In genomic region chr6:98669371-98669770, GRCh38 we compare ENCODE assay signal across 16 cellular contexts.
"Had no signal": no experiment of that assay in that cellular context is flagged by ENCODE, and none has a peak within 500 bp of the region (broad histone marks: within the 10 kb centered on the region; RNA-seq: fewer than 3 reads in every experiment).

No MANE protein-coding gene starts in this region.

- FAIRE-seq: keratinocyte had no signal

- H3K27me3 ChIP-seq: adrenal gland, heart left ventricle, thyroid gland, vagina had no signal

- H3K36me3 ChIP-seq: adrenal gland, heart left ventricle, left ventricle myocardium inferior, thyroid gland, vagina had no signal

- H3K4me1 ChIP-seq: adrenal gland, heart left ventricle, left ventricle myocardium inferior, thyroid gland, vagina had no signal

- H3K27ac ChIP-seq: adrenal gland, heart left ventricle, left ventricle myocardium inferior, skin epidermis, thyroid gland, vagina had no signal

- ATAC-seq: activated T-helper 17 cell treated with anti-CD3 and anti-CD28 coated beads, Interleukin-2, amount 50 U/mL, for 72 hours; heart left ventricle had no signal

- DNase-seq: activated B cell treated with CpG ODN at 0.5 μM for 24 hours; activated CD4-positive, alpha-beta T cell treated with anti-CD3 and anti-CD28 coated beads, Interleukin-2, amount 10 ng/mL, durations not matched to agents 7 days and 5 days; activated naive CD4-positive, alpha-beta T cell treated with anti-CD3 and anti-CD28 coated beads, Interleukin-2, amount 50 U/mL, for 16 hours; activated T-cell treated with anti-CD3 and anti-CD28 coated beads for 4 hours; adrenal gland; cortex of kidney; effector CD8-positive, alpha-beta T cell; foreskin melanocyte; heart left ventricle; left ventricle myocardium inferior; nephron progenitor cell; thyroid gland had no signal

- H3K4me3 ChIP-seq: adrenal gland, heart left ventricle, left ventricle myocardium inferior, skin epidermis, thyroid gland, vagina had no signal

- H3K9me3 ChIP-seq: adrenal gland, heart left ventricle, left ventricle myocardium inferior, thyroid gland, vagina had no signal
